Comparison of ENCODE assay signal across 4 cellular contexts in genomic region chr6:27081188-27081587, GRCh38.
"Had no signal": no experiment of that assay in that cellular context is flagged by ENCODE, and none has a peak within 500 bp of the region (broad histone marks: within the 10 kb centered on the region; RNA-seq: fewer than 3 reads in every experiment).

No MANE protein-coding gene starts in this region.

- H3K4me3 ChIP-seq: GM23338 had no signal

- DNase-seq: H9, HCEC 1CT, IMR-90 had no signal
